In the genomic region with DNA sequence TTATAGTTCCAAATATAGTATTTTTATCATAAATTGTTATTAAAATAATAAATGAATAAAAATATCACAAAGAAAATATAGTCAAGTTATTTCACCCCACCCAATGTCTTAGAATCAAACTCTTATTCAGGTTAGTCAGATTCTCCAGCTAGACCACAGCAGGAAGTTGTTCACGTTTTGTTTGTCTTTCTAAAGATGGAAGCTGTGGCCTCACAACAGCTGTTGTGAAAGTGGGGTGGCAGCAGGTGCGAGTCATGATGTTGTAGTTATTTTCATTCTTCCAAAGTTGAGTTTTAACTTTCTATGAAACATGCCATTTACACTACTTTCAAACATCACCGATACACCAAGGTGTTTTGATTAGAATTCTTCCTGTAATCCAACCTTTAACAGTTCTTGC, we compare ENCODE assay signal across 13 cellular contexts.
DNase-seq lines count a peak whose midpoint lies in the region; ATAC-seq and TF ChIP-seq lines count a peak whose summit lies in the region.
"Had no signal": no experiment of that assay in that cellular context is flagged by ENCODE, and none has a peak within 500 bp of the region (broad histone marks: within the 10 kb centered on the region; RNA-seq: fewer than 3 reads in every experiment).

No MANE protein-coding gene starts in this region.

- CTCF ChIA-PET in naive thymus-derived CD4-positive, alpha-beta T cell (lab: Charles Lee), result no interaction called here

- DNase-seq in AG08396 (ENCODE audit: low spot score), result peak; percentile 13
- no peak for DNase-seq in GM23338 (ENCODE audit: low spot score)
- DNase-seq in naive thymus-derived CD4-positive, alpha-beta T cell, result no peak
- DNase-seq in mesenteric fat pad (ENCODE audit: low spot score), result no peak
- DNase-seq: NCI-H1436 treated with DMSO at 0.1 percent for 48 hours, SIG-M5 had no signal

- H4K20me1 ChIP-seq in GM23338 (replicated peaks; ENCODE audit: insufficient read depth), result no peaks in the 10 kb centered on the region

- no peaks in the 10 kb centered on the region for H3K27me3 Mint-ChIP-seq in GM23338 (ENCODE audit: insufficient read depth, low read depth, poor library complexity)
- no peaks in the 10 kb centered on the region for H3K27me3 Mint-ChIP-seq in naive thymus-derived CD4-positive, alpha-beta T cell
- H3K27me3 Mint-ChIP-seq: CD4-positive, CD25-positive, alpha-beta regulatory T cell; stimulated activated naive CD8-positive, alpha-beta T cell treated with anti-CD3 and anti-CD28 coated beads, Interleukin-15, Interleukin-2, amounts not matched to agents 100 ng/mL and 50 ng/mL, for 24 hours had no signal

- no peak overlapping the region for H3K27ac Mint-ChIP-seq in GM23338
- no peak overlapping the region for H3K27ac Mint-ChIP-seq in naive thymus-derived CD4-positive, alpha-beta T cell
- H3K27ac Mint-ChIP-seq: CD4-positive, CD25-positive, alpha-beta regulatory T cell; stimulated activated naive CD8-positive, alpha-beta T cell treated with anti-CD3 and anti-CD28 coated beads, Interleukin-15, Interleukin-2, amounts not matched to agents 100 ng/mL and 50 ng/mL, for 24 hours had no signal

- intact Hi-C loops in naive thymus-derived CD4-positive, alpha-beta T cell (cut with micrococcal nuclease), result no loop called here

- H3K4me3 Mint-ChIP-seq in GM23338, result no peak overlapping the region
- H3K4me3 Mint-ChIP-seq in naive thymus-derived CD4-positive, alpha-beta T cell, result no peak overlapping the region
- H3K4me3 Mint-ChIP-seq: CD4-positive, CD25-positive, alpha-beta regulatory T cell; stimulated activated naive CD8-positive, alpha-beta T cell treated with anti-CD3 and anti-CD28 coated beads, Interleukin-15, Interleukin-2, amounts not matched to agents 100 ng/mL and 50 ng/mL, for 24 hours had no signal

- H3K9me3 Mint-ChIP-seq in GM23338, result no peaks in the 10 kb centered on the region
- H3K9me3 Mint-ChIP-seq in naive thymus-derived CD4-positive, alpha-beta T cell, result peaks cover 0 to 2% (median 0%) of the 10 kb centered on the region in 11 donors
- H3K9me3 Mint-ChIP-seq: stimulated activated naive CD8-positive, alpha-beta T cell treated with anti-CD3 and anti-CD28 coated beads, Interleukin-15, Interleukin-2, amounts not matched to agents 100 ng/mL and 50 ng/mL, for 24 hours had no signal

- no peaks in the 10 kb centered on the region for H3F3A ChIP-seq in GM23338 (replicated peaks; ENCODE audit: low read depth)

- ATAC-seq in GM18870 (IDR thresholded peaks at IDR 0.05; ENCODE audit: unreplicated experiment) (peak; percentile 74), HG02623 (IDR thresholded peaks at IDR 0.05; ENCODE audit: unreplicated experiment) (peak; percentile 88), HG03558 (IDR thresholded peaks at IDR 0.05; ENCODE audit: extremely low read depth, unreplicated experiment) (peak; percentile 87), GM23338 (no peak), HG02870 (IDR thresholded peaks at IDR 0.05; ENCODE audit: unreplicated experiment) (no peak)
- ATAC-seq in naive thymus-derived CD4-positive, alpha-beta T cell, result no peak

- H3K4me2 ChIP-seq in GM23338, result no peak overlapping the region

- no peaks in the 10 kb centered on the region for H3K36me3 ChIP-seq in GM23338 (ENCODE audit: insufficient read depth)
- H3K36me3 ChIP-seq in naive thymus-derived CD4-positive, alpha-beta T cell (ENCODE audit: control insufficient read depth in 2 of 3, insufficient read depth in 3 of 3, low read length in 3 of 3), result no peaks in the 10 kb centered on the region

- POLR2A ChIA-PET in naive thymus-derived CD4-positive, alpha-beta T cell (lab: Charles Lee), result no interaction called here

- no peak overlapping the region for H3K4me3 ChIP-seq in GM23338
- no peak overlapping the region for H3K4me3 ChIP-seq in naive thymus-derived CD4-positive, alpha-beta T cell (ENCODE audit: low read length)
- H3K4me3 ChIP-seq: lung had no signal

- H3K79me2 ChIP-seq in GM23338 (replicated peaks; ENCODE audit: insufficient read depth), result no peaks in the 10 kb centered on the region

- no peak for TF ChIP-seq CTCF in GM23338 (conservative IDR thresholded peaks at IDR 0.05; ENCODE audit: low read depth in 2 of 2)

- H3K9me3 ChIP-seq in naive thymus-derived CD4-positive, alpha-beta T cell (ENCODE audit: control insufficient read depth in 2 of 3, low read length in 3 of 3), result no peaks in the 10 kb centered on the region

- no peaks in the 10 kb centered on the region for H3K4me1 ChIP-seq in GM23338 (ENCODE audit: insufficient read depth)
- H3K4me1 ChIP-seq in naive thymus-derived CD4-positive, alpha-beta T cell (ENCODE audit: control insufficient read depth in 2 of 2, insufficient read depth in 2 of 2, low read length in 2 of 2), result no peaks in the 10 kb centered on the region

- 0 out of 3 replicates have a peak, but pooled peaks cover 2% of the 10 kb centered on the region for H3K4me1 Mint-ChIP-seq in GM23338
- peaks cover 0 to 6% (median 0%) of the 10 kb centered on the region in 7 donors for H3K4me1 Mint-ChIP-seq in naive thymus-derived CD4-positive, alpha-beta T cell
- H3K4me1 Mint-ChIP-seq: CD4-positive, CD25-positive, alpha-beta regulatory T cell had no signal

- H2AFZ ChIP-seq in GM23338, result no peak overlapping the region

- H3K9me2 ChIP-seq in GM23338 (ENCODE audit: insufficient read depth), result no peaks in the 10 kb centered on the region

- H3K27me3 ChIP-seq in GM23338 (ENCODE audit: insufficient read depth), result no peaks in the 10 kb centered on the region
- no peaks in the 10 kb centered on the region for H3K27me3 ChIP-seq in naive thymus-derived CD4-positive, alpha-beta T cell (ENCODE audit: control insufficient read depth in 2 of 2, insufficient read depth in 2 of 2, low read length in 2 of 2)

- H3K36me3 Mint-ChIP-seq in GM23338 (ENCODE audit: low read depth), result no peaks in the 10 kb centered on the region
- peaks cover 0 to 2% (median 0%) of the 10 kb centered on the region in 5 donors for H3K36me3 Mint-ChIP-seq in naive thymus-derived CD4-positive, alpha-beta T cell
- H3K36me3 Mint-ChIP-seq: CD4-positive, CD25-positive, alpha-beta regulatory T cell had no signal

- no peak overlapping the region for H3K27ac ChIP-seq in GM23338 (ENCODE audit: low read depth)
- no peak overlapping the region for H3K27ac ChIP-seq in naive thymus-derived CD4-positive, alpha-beta T cell (ENCODE audit: low read depth, low read length)

TF ChIP-seq in GM23338, 12 proteins besides CTCF, POLR2A, EP300 and RAD21 (continues in another document):
- TF ChIP-seq ZNF462 (CRISPR knock-in tag; IDR thresholded peaks at IDR 0.05), result no peak
- TF ChIP-seq ZNF331 (CRISPR knock-in tag; IDR thresholded peaks at IDR 0.05; ENCODE audit: low read depth), result no peak
- TF ChIP-seq STAT1 (IDR thresholded peaks at IDR 0.05; ENCODE audit: unreplicated experiment), result no peak
- TF ChIP-seq JUNB (IDR thresholded peaks at IDR 0.05; ENCODE audit: unreplicated experiment), result no peak

Comparison
In these comparisons a context has a peak if more than half of its experiments do, and no peak if none do; other contexts are left out.
1. ATAC-seq: peak in GM18870 (single experiment), HG02623 (single experiment) and HG03558 (single experiment); none in GM23338 (single experiment), HG02870 (single experiment) and naive thymus-derived CD4-positive, alpha-beta T cell (single experiment).